ENCODE assay signal across 20 cellular contexts in the genomic region with DNA sequence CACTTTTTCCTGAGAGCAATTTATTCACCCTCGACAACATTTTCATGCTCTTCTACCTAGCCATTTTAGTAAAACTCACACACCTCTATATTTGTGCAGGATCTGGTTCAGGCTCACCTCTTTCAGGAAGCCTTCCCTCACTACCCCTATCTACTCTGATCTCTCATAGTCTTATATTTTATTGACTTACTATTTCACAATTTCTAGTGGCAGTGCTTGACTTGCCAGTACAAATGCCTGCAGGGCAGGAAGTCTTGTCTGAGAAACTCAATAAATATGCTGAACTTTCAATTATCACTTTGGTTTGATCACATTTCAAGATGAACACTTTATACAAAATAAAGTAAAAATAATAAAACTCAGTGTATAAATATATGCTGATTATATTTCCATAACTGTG.
"Had no signal": no experiment of that assay in that cellular context is flagged by ENCODE, and none has a peak within 500 bp of the region (broad histone marks: within the 10 kb centered on the region; RNA-seq: fewer than 3 reads in every experiment).

No MANE protein-coding gene starts in this region.

- H3K27me3 ChIP-seq: cardiac muscle cell, ovary, thyroid gland had no signal

- H3K9me3 Mint-ChIP-seq: activated T-cell treated with anti-CD3 and anti-CD28 coated beads, Interleukin-2, amount 50 U/mL, for 24 hours; activated T-helper 17 cell treated with anti-CD3 and anti-CD28 coated beads, Interleukin-2, amount 50 U/mL, for 72 hours had no signal

- H3K4me3 ChIP-seq: cardiac muscle cell, lower lobe of right lung, ovary, psoas muscle, thyroid gland had no signal

- H3K36me3 ChIP-seq: cardiac muscle cell, lower lobe of right lung, ovary, thyroid gland had no signal

- H3K4me1 Mint-ChIP-seq: activated T-helper 17 cell treated with anti-CD3 and anti-CD28 coated beads, Interleukin-2, amount 50 U/mL, for 72 hours; naive thymus-derived CD8-positive, alpha-beta T cell; WTC11 had no signal

- H3K36me3 Mint-ChIP-seq: activated naive CD8-positive, alpha-beta T cell had no signal

- H3K4me1 ChIP-seq: lower lobe of right lung, psoas muscle, thyroid gland had no signal

- ATAC-seq: activated T-helper 17 cell treated with anti-CD3 and anti-CD28 coated beads, Interleukin-2, amount 50 U/mL, for 72 hours; naive thymus-derived CD8-positive, alpha-beta T cell; psoas muscle; right cardiac atrium; stimulated activated naive CD8-positive, alpha-beta T cell treated with anti-CD3 and anti-CD28 coated beads, Interleukin-15, Interleukin-2, amounts not matched to agents 100 U/mL and 50 U/mL, for 24 hours; WTC11 had no signal

- DNase-seq: activated CD4-positive, alpha-beta T cell treated with anti-CD3 and anti-CD28 coated beads, Interleukin-2, amount 50 U/mL, for 4 hours; activated CD8-positive, alpha-beta memory T cell treated with anti-CD3 and anti-CD28 coated beads for 24 hours; activated CD8-positive, alpha-beta memory T cell treated with anti-CD3 and anti-CD28 coated beads, Interleukin-2, amount 50 U/mL, for 4 hours; activated T-cell treated with anti-CD3 and anti-CD28 coated beads, Interleukin-2, amount 50 U/mL, for 24 hours; amniotic stem cell; cortex of kidney; kidney; lower lobe of right lung; naive thymus-derived CD8-positive, alpha-beta T cell; ovary; psoas muscle; right cardiac atrium; stimulated activated CD4-positive, alpha-beta T cell treated with anti-CD3 and anti-CD28 coated beads, Interleukin-4, amount 100 ng/mL, for 24 hours; stimulated activated naive CD8-positive, alpha-beta T cell treated with anti-CD3 and anti-CD28 coated beads, Interleukin-15, Interleukin-2, amounts not matched to agents 100 U/mL and 50 U/mL, for 24 hours; T1000; thyroid gland had no signal

- H3K27ac ChIP-seq: cardiac muscle cell, lower lobe of right lung, ovary, psoas muscle, thyroid gland had no signal

- H3K27me3 Mint-ChIP-seq: activated T-cell treated with anti-CD3 and anti-CD28 coated beads, Interleukin-2, amount 50 U/mL, for 24 hours had no signal

- H3K4me3 Mint-ChIP-seq: activated naive CD8-positive, alpha-beta T cell; activated T-cell treated with anti-CD3 and anti-CD28 coated beads, Interleukin-2, amount 50 U/mL, for 24 hours; activated T-helper 17 cell treated with anti-CD3 and anti-CD28 coated beads, Interleukin-2, amount 50 U/mL, for 72 hours; naive thymus-derived CD8-positive, alpha-beta T cell; WTC11 had no signal

- H3K9me3 ChIP-seq: lower lobe of right lung, ovary, psoas muscle, thyroid gland had no signal

- H3K27ac Mint-ChIP-seq: activated naive CD8-positive, alpha-beta T cell; activated T-cell treated with anti-CD3 and anti-CD28 coated beads, Interleukin-2, amount 50 U/mL, for 24 hours; activated T-helper 17 cell treated with anti-CD3 and anti-CD28 coated beads, Interleukin-2, amount 50 U/mL, for 72 hours; naive thymus-derived CD8-positive, alpha-beta T cell; WTC11 had no signal
